ENCODE assay signal across 2 cellular contexts in the genomic region with DNA sequence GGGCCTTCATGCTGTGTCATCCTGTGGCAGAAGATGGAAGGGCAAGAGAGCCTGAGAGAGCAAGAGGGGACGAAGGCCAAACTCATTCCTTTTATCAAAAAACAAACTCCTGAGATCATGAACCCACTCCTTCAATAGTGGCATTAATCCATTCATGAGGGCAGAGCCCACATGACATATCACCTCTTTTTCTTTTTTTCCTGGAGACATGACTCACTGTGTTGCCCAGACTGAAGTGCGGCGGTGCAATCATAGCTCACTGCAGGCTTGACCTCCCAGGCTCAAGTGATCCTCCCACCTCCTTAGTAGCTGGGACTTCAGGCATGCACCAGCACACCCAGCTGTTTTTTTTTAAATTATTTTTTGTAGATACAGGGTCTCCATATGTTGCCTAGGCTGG.
TF ChIP-seq lines count a peak whose summit lies in the region.

No MANE protein-coding gene starts in this region.

TF ChIP-seq in HepG2, 621 proteins besides CTCF, POLR2A, EP300 and RAD21:
- TF ChIP-seq GTF2F1 (IDR thresholded peaks at IDR 0.05; ENCODE audit: low read length) (no peak), THAP9 (CRISPR knock-in tag; IDR thresholded peaks at IDR 0.05; ENCODE audit: borderline replicate concordance) (no peak), SMAD1 (CRISPR knock-in tag; IDR thresholded peaks at IDR 0.05; ENCODE audit: borderline replicate concordance, low read depth) (no peak), FOSL2 (CRISPR knock-in tag; IDR thresholded peaks at IDR 0.05) (peak; percentile 44)

TF ChIP-seq in SK-N-SH, 30 proteins besides CTCF, POLR2A, EP300 and RAD21:
- TF ChIP-seq RFX5 (IDR thresholded peaks at IDR 0.05; ENCODE audit: low read length), result no peak
- no peak for TF ChIP-seq JUND (IDR thresholded peaks at IDR 0.05)
- TF ChIP-seq IRF3 (IDR thresholded peaks at IDR 0.05; ENCODE audit: low read depth, low read length), result no peak
- TF ChIP-seq ELF1 (IDR thresholded peaks at IDR 0.05), result no peak
- TF ChIP-seq EZH2phosphoT487 (IDR thresholded peaks at IDR 0.05; ENCODE audit: borderline replicate concordance, low read depth), result no peak
- TF ChIP-seq TAF1 (IDR thresholded peaks at IDR 0.05; ENCODE audit: borderline replicate concordance, low read depth, low read length), result no peak
- TF ChIP-seq, protein P1, sequence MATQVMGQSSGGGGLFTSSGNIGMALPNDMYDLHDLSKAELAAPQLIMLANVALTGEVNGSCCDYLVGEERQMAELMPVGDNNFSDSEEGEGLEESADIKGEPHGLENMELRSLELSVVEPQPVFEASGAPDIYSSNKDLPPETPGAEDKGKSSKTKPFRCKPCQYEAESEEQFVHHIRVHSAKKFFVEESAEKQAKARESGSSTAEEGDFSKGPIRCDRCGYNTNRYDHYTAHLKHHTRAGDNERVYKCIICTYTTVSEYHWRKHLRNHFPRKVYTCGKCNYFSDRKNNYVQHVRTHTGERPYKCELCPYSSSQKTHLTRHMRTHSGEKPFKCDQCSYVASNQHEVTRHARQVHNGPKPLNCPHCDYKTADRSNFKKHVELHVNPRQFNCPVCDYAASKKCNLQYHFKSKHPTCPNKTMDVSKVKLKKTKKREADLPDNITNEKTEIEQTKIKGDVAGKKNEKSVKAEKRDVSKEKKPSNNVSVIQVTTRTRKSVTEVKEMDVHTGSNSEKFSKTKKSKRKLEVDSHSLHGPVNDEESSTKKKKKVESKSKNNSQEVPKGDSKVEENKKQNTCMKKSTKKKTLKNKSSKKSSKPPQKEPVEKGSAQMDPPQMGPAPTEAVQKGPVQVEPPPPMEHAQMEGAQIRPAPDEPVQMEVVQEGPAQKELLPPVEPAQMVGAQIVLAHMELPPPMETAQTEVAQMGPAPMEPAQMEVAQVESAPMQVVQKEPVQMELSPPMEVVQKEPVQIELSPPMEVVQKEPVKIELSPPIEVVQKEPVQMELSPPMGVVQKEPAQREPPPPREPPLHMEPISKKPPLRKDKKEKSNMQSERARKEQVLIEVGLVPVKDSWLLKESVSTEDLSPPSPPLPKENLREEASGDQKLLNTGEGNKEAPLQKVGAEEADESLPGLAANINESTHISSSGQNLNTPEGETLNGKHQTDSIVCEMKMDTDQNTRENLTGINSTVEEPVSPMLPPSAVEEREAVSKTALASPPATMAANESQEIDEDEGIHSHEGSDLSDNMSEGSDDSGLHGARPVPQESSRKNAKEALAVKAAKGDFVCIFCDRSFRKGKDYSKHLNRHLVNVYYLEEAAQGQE (IDR thresholded peaks at IDR 0.05; ENCODE audit: low read depth, low read length), result no peak
- TF ChIP-seq NRF1 (IDR thresholded peaks at IDR 0.05; ENCODE audit: low read depth, low read length), result no peak
- TF ChIP-seq, protein P2, sequence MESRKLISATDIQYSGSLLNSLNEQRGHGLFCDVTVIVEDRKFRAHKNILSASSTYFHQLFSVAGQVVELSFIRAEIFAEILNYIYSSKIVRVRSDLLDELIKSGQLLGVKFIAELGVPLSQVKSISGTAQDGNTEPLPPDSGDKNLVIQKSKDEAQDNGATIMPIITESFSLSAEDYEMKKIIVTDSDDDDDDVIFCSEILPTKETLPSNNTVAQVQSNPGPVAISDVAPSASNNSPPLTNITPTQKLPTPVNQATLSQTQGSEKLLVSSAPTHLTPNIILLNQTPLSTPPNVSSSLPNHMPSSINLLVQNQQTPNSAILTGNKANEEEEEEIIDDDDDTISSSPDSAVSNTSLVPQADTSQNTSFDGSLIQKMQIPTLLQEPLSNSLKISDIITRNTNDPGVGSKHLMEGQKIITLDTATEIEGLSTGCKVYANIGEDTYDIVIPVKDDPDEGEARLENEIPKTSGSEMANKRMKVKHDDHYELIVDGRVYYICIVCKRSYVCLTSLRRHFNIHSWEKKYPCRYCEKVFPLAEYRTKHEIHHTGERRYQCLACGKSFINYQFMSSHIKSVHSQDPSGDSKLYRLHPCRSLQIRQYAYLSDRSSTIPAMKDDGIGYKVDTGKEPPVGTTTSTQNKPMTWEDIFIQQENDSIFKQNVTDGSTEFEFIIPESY (IDR thresholded peaks at IDR 0.05; ENCODE audit: borderline replicate concordance, low read depth), result no peak
- TF ChIP-seq, protein P3, sequence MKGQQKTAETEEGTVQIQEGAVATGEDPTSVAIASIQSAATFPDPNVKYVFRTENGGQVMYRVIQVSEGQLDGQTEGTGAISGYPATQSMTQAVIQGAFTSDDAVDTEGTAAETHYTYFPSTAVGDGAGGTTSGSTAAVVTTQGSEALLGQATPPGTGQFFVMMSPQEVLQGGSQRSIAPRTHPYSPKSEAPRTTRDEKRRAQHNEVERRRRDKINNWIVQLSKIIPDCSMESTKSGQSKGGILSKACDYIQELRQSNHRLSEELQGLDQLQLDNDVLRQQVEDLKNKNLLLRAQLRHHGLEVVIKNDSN (IDR thresholded peaks at IDR 0.05; ENCODE audit: borderline replicate concordance, low read depth), result no peak
- no peak for TF ChIP-seq NFIC (IDR thresholded peaks at IDR 0.05; ENCODE audit: borderline replicate concordance)
- TF ChIP-seq RCOR1 (IDR thresholded peaks at IDR 0.05; ENCODE audit: low read length), result no peak
- TF ChIP-seq YY1 (IDR thresholded peaks at IDR 0.05; ENCODE audit: low read depth), result no peak
- TF ChIP-seq MEF2A (IDR thresholded peaks at IDR 0.05; ENCODE audit: borderline replicate concordance, low read depth), result no peak
- TF ChIP-seq FOXJ3 (CRISPR knock-in tag; IDR thresholded peaks at IDR 0.05), result no peak
